Comparison of ENCODE assay signal across 6 cellular contexts in the genomic region with DNA sequence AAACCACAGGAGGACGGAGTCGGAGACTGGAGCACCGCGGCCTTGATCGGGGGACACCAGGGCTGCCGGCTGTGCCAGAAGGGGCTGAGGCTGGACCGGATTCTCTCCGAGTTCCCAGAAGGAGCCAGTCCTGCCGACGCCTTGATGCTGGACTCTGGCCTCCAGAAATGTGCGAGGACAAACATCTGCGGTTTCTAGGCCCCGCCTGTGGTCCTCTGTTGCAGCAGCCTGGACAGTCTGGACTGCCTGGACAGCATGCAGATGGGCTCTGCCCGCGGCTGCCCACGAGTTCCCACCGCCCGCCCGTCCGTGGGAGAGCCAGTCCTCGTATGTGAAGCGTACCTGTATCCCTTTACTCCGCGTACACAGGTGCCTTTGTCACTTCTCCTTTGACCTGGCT. TPM values are rescaled to one million over a fixed set of nuclear protein-coding genes. Genes with fewer than 3 reads are reported as not detected.
"Had no signal": no experiment of that assay in that cellular context is flagged by ENCODE, and none has a peak within 500 bp of the region (broad histone marks: within the 10 kb centered on the region; RNA-seq: fewer than 3 reads in every experiment).

No MANE protein-coding gene starts in this region.

RNA-seq across cellular contexts. Expression of gene ICOSLG, which starts 34.6 kb away (rescaled TPM):
- total RNA-seq: SJCRH30 had no signal

RNA-seq across cellular contexts. Expression of gene DNMT3L, which starts 55.5 kb away (rescaled TPM):
- total RNA-seq: HT1080, LHCN-M2, MCF 10A, OCI-LY7, PC-9, SJCRH30 had no signal
